ENCODE assay signal across 8 cellular contexts in genomic region chr1:9910080-9910424, GRCh38. TPM values are rescaled to one million over a fixed set of nuclear protein-coding genes. Genes with fewer than 3 reads are reported as not detected.
A peak's percentile ranks its signal among the peaks of the same experiment; 100 is the strongest.
DNase-seq lines count a peak whose midpoint lies in the region; ATAC-seq and TF ChIP-seq lines count a peak whose summit lies in the region.

Gene CTNNBIP1 (minus strand): TSS chr1:9910269. CDS start chr1:9872064, 38,205 bp downstream.

- H3K27ac Mint-ChIP-seq in activated CD8-positive, alpha-beta memory T cell treated with anti-CD3 and anti-CD28 coated beads, Interleukin-2, amount 10 ng/mL, durations not matched to agents 7 days and 5 days, result peak within 1 kb of the TSS; percentile 92

- DNase-seq in activated CD8-positive, alpha-beta memory T cell treated with anti-CD3 and anti-CD28 coated beads, Interleukin-2, amount 10 ng/mL, durations not matched to agents 7 days and 5 days, result no peak
- no peak for DNase-seq in activated CD8-positive, alpha-beta memory T cell treated with anti-CD3 and anti-CD28 coated beads, Interleukin-2, amount 50 U/mL, for 4 hours
- DNase-seq in SK-N-MC (ENCODE audit: low read depth, low spot score) (no peak), fibroblast of mammary gland (ENCODE audit: low read depth) (no peak), occipital lobe (lab: John Stamatoyannopoulos, UW) (no peak), superior temporal gyrus (ENCODE audit: extremely low spot score) (no peak)

- peak; percentile 85 for ATAC-seq in activated CD8-positive, alpha-beta memory T cell treated with anti-CD3 and anti-CD28 coated beads, Interleukin-2, amount 10 ng/mL, durations not matched to agents 7 days and 5 days
- ATAC-seq in HG03045 (IDR thresholded peaks at IDR 0.05; ENCODE audit: unreplicated experiment) (peak; percentile 80), GM21786 (IDR thresholded peaks at IDR 0.05; ENCODE audit: unreplicated experiment) (no peak)

- H3K9me3 Mint-ChIP-seq in activated CD8-positive, alpha-beta memory T cell treated with anti-CD3 and anti-CD28 coated beads, Interleukin-2, amount 10 ng/mL, durations not matched to agents 7 days and 5 days (ENCODE audit: low read depth), result no peaks in the 10 kb centered on the region

- TF ChIP-seq CTCF in fibroblast of mammary gland (conservative IDR thresholded peaks at IDR 0.05; ENCODE audit: control insufficient read depth, insufficient read depth, low read depth, low read length), result no peak

- H3K9me3 ChIP-seq in SK-N-MC (ENCODE audit: low read depth, low read length), result no peaks in the 10 kb centered on the region

- peak within 1 kb of the TSS; percentile 94 for H3K4me3 Mint-ChIP-seq in activated CD8-positive, alpha-beta memory T cell treated with anti-CD3 and anti-CD28 coated beads, Interleukin-2, amount 10 ng/mL, durations not matched to agents 7 days and 5 days

- H3K9ac ChIP-seq in SK-N-MC (ENCODE audit: insufficient read length), result peak within 1 kb of the TSS; percentile 76

- peak within 1 kb of the TSS; percentile 75 for H3K27ac ChIP-seq in SK-N-MC

- peaks cover 36% of the 10 kb centered on the region for H3K4me1 Mint-ChIP-seq in activated CD8-positive, alpha-beta memory T cell treated with anti-CD3 and anti-CD28 coated beads, Interleukin-2, amount 10 ng/mL, durations not matched to agents 7 days and 5 days

- H3K4me3 ChIP-seq in SK-N-MC (peak within 1 kb of the TSS; percentile 86), fibroblast of mammary gland (ENCODE audit: control insufficient read depth, low read depth, low read length) (peak within 1 kb of the TSS; percentile 78)

- H3K36me3 Mint-ChIP-seq in activated CD8-positive, alpha-beta memory T cell treated with anti-CD3 and anti-CD28 coated beads, Interleukin-2, amount 10 ng/mL, durations not matched to agents 7 days and 5 days, result no peaks in the 10 kb centered on the region

- CTCF ChIA-PET in activated CD8-positive, alpha-beta memory T cell treated with anti-CD3 and anti-CD28 coated beads, Interleukin-2, amount 10 ng/mL, durations not matched to agents 7 days and 5 days (lab: Charles Lee), result no interaction called here

- H3K36me3 ChIP-seq in SK-N-MC (ENCODE audit: insufficient read depth, low read length), result no peaks in the 10 kb centered on the region

- H3K27me3 Mint-ChIP-seq in activated CD8-positive, alpha-beta memory T cell treated with anti-CD3 and anti-CD28 coated beads, Interleukin-2, amount 10 ng/mL, durations not matched to agents 7 days and 5 days, result peaks cover 7% of the 10 kb centered on the region

RNA-seq across cellular contexts. Expression of gene CTNNBIP1, which starts in this region (rescaled TPM):
- total RNA-seq in activated CD8-positive, alpha-beta memory T cell treated with anti-CD3 and anti-CD28 coated beads, Interleukin-2, amount 10 ng/mL, durations not matched to agents 7 days and 5 days, result 10 to 100 TPM; 10.9 to 15.8 TPM
- total RNA-seq in occipital lobe, result 40.1 TPM
